In genomic region chr7:37656913-37657530, GRCh38 we compare ENCODE assay signal across 11 cellular contexts. TPM values are rescaled to one million over a fixed set of nuclear protein-coding genes. Genes with fewer than 3 reads are reported as not detected.
DNase-seq lines count a peak whose midpoint lies in the region; ATAC-seq and TF ChIP-seq lines count a peak whose summit lies in the region.
"Had no signal": no experiment of that assay in that cellular context is flagged by ENCODE, and none has a peak within 500 bp of the region (broad histone marks: within the 10 kb centered on the region; RNA-seq: fewer than 3 reads in every experiment).

No MANE protein-coding gene starts in this region.

- peaks cover 9% of the 10 kb centered on the region for H3K9me3 Mint-ChIP-seq in dendritic cell treated with granulocyte-macrophage colony-stimulating factor and Interleukin-4, amounts not matched to agents 40 ng/mL and 50 ng/mL, for 4 days
- H3K9me3 Mint-ChIP-seq: activated T-cell treated with anti-CD3 and anti-CD28 coated beads, Interleukin-2, amount 50 U/mL, for 4 hours had no signal

- H3K27me3 Mint-ChIP-seq in dendritic cell treated with granulocyte-macrophage colony-stimulating factor and Interleukin-4, amounts not matched to agents 40 ng/mL and 50 ng/mL, for 4 days, result no peaks in the 10 kb centered on the region

- no peak for DNase-seq in NCI-H345 (lab: John Stamatoyannopoulos, UW)
- no peak for DNase-seq in NCI-H226
- no peak for DNase-seq in activated CD8-positive, alpha-beta memory T cell treated with anti-CD3 and anti-CD28 coated beads, Interleukin-2, amount 50 U/mL, for 48 hours
- DNase-seq in left ventricle myocardium inferior, result no peak
- DNase-seq: activated T-cell treated with anti-CD3 and anti-CD28 coated beads, Interleukin-2, amount 50 U/mL, for 4 hours; NCI-H1694 treated with DMSO at 0.1 percent for 48 hours had no signal

- no peak for TF ChIP-seq CTCF in left ventricle myocardium inferior (IDR thresholded peaks at IDR 0.05; ENCODE audit: borderline replicate concordance)

- intact Hi-C loops in dendritic cell treated with granulocyte-macrophage colony-stimulating factor and Interleukin-4, amounts not matched to agents 40 ng/mL and 50 ng/mL, for 4 days (cut with micrococcal nuclease), result no loop called here
- intact Hi-C loops in left ventricle myocardium inferior (cut with micrococcal nuclease), result no loop called here

- ATAC-seq in GM18511 (IDR thresholded peaks at IDR 0.05; ENCODE audit: unreplicated experiment) (peak; percentile 98), GM21447 (IDR thresholded peaks at IDR 0.05; ENCODE audit: unreplicated experiment) (peak; percentile 96), HG03135 (IDR thresholded peaks at IDR 0.05; ENCODE audit: unreplicated experiment) (peak; percentile 92)
- ATAC-seq: activated T-cell treated with anti-CD3 and anti-CD28 coated beads, Interleukin-2, amount 50 U/mL, for 4 hours had no signal

- H3K9me3 ChIP-seq in left ventricle myocardium inferior (replicated peaks), result peaks cover 3% of the 10 kb centered on the region

- H3K4me1 ChIP-seq in left ventricle myocardium inferior, result no peaks in the 10 kb centered on the region

- H3K4me1 Mint-ChIP-seq in dendritic cell treated with granulocyte-macrophage colony-stimulating factor and Interleukin-4, amounts not matched to agents 40 ng/mL and 50 ng/mL, for 4 days (ENCODE audit: low read depth), result peaks cover 26% of the 10 kb centered on the region

- no peak overlapping the region for H3K27ac ChIP-seq in left ventricle myocardium inferior (replicated peaks)

- peak overlapping the region; percentile 31 for H3K4me3 Mint-ChIP-seq in dendritic cell treated with granulocyte-macrophage colony-stimulating factor and Interleukin-4, amounts not matched to agents 40 ng/mL and 50 ng/mL, for 4 days
- H3K4me3 Mint-ChIP-seq: activated T-cell treated with anti-CD3 and anti-CD28 coated beads, Interleukin-2, amount 50 U/mL, for 4 hours had no signal

- no peak overlapping the region for H3K4me3 ChIP-seq in left ventricle myocardium inferior

- no peaks in the 10 kb centered on the region for H3K36me3 Mint-ChIP-seq in dendritic cell treated with granulocyte-macrophage colony-stimulating factor and Interleukin-4, amounts not matched to agents 40 ng/mL and 50 ng/mL, for 4 days (ENCODE audit: low read depth)

- peak overlapping the region; percentile 71 for H3K27ac Mint-ChIP-seq in dendritic cell treated with granulocyte-macrophage colony-stimulating factor and Interleukin-4, amounts not matched to agents 40 ng/mL and 50 ng/mL, for 4 days

- H3K36me3 ChIP-seq in left ventricle myocardium inferior, result no peaks in the 10 kb centered on the region

- no peaks in the 10 kb centered on the region for H3K27me3 ChIP-seq in left ventricle myocardium inferior (ENCODE audit: low read depth)

RNA-seq across cellular contexts. Expression of gene GPR141, which starts 26.5 kb away (rescaled TPM):
- 0.33 TPM for total RNA-seq in left ventricle myocardium inferior
- total RNA-seq: glomerular endothelial cell had no signal
